In genomic region chr5:79976759-79977515, GRCh38 we compare ENCODE assay signal across 26 cellular contexts.
"Had no signal": no experiment of that assay in that cellular context is flagged by ENCODE, and none has a peak within 500 bp of the region (broad histone marks: within the 10 kb centered on the region; RNA-seq: fewer than 3 reads in every experiment).

No MANE protein-coding gene starts in this region.

- H3K9ac ChIP-seq: SK-N-SH had no signal

- H3K27ac Mint-ChIP-seq: activated CD8-positive, alpha-beta memory T cell treated with anti-CD3 and anti-CD28 coated beads, Interleukin-2, amount 10 ng/mL, durations not matched to agents 7 days and 5 days; activated T-cell treated with anti-CD3 and anti-CD28 coated beads, Interleukin-2, amount 50 U/mL, for 24 hours; activated T-helper 17 cell treated with anti-CD3 and anti-CD28 coated beads, Interleukin-2, amount 50 U/mL, for 72 hours; brain had no signal

- H3K4me3 ChIP-seq: Peyer's patch, SJCRH30 had no signal

- ATAC-seq: activated CD8-positive, alpha-beta memory T cell treated with anti-CD3 and anti-CD28 coated beads, Interleukin-2, amount 10 ng/mL, durations not matched to agents 7 days and 5 days; activated T-helper 17 cell treated with anti-CD3 and anti-CD28 coated beads, Interleukin-2, amount 50 U/mL, for 72 hours had no signal

- H3K4me1 Mint-ChIP-seq: central memory CD8-positive, alpha-beta T cell had no signal

- DNase-seq: activated CD4-positive, CD25-positive, alpha-beta regulatory T cell; activated CD8-positive, alpha-beta memory T cell treated with anti-CD3 and anti-CD28 coated beads, Interleukin-2, amount 10 ng/mL, durations not matched to agents 7 days and 5 days; activated gamma-delta T cell treated with Interleukin-2 at 50 U/mL for 16 hours; activated naive CD4-positive, alpha-beta T cell treated with anti-CD3 and anti-CD28 coated beads, Interleukin-2, amount 50 U/mL, for 16 hours; activated T-cell treated with anti-CD3 and anti-CD28 coated beads, Interleukin-2, amount 50 U/mL, for 24 hours; amygdala; MM.1S; NCI-H1105; NCI-H1436; NCI-H1694 treated with DMSO at 0.1 percent for 48 hours; NCI-H2029 treated with DMSO at 0.1 percent for 48 hours; NCI-H345; NCI-H510A; NCI-H526 treated with DMSO at 0.1 percent for 48 hours; NCI-H82; NK-92 treated with Interleukin-12 subunit alpha and Interleukin-12 subunit beta, amount 100 ng/mL, for 24 hours; Peyer's patch; Right ventricle myocardium superior; SJCRH30; SK-N-SH; T-helper 1 cell had no signal

- H3K9me3 ChIP-seq: Peyer's patch, SJCRH30, SK-N-SH had no signal

- H3K27me3 Mint-ChIP-seq: activated CD8-positive, alpha-beta memory T cell treated with anti-CD3 and anti-CD28 coated beads, Interleukin-2, amount 10 ng/mL, durations not matched to agents 7 days and 5 days; activated T-cell treated with anti-CD3 and anti-CD28 coated beads, Interleukin-2, amount 50 U/mL, for 24 hours; activated T-helper 17 cell treated with anti-CD3 and anti-CD28 coated beads, Interleukin-2, amount 50 U/mL, for 72 hours; central memory CD8-positive, alpha-beta T cell had no signal

- H3K4me3 Mint-ChIP-seq: activated CD8-positive, alpha-beta memory T cell treated with anti-CD3 and anti-CD28 coated beads, Interleukin-2, amount 10 ng/mL, durations not matched to agents 7 days and 5 days; activated T-cell treated with anti-CD3 and anti-CD28 coated beads, Interleukin-2, amount 50 U/mL, for 24 hours; activated T-helper 17 cell treated with anti-CD3 and anti-CD28 coated beads, Interleukin-2, amount 50 U/mL, for 72 hours; brain; central memory CD8-positive, alpha-beta T cell had no signal

- H3K4me2 ChIP-seq: SK-N-SH had no signal

- H3K27ac ChIP-seq: Peyer's patch, RWPE1, SJCRH30, VCaP had no signal

- H3K27me3 ChIP-seq: Peyer's patch, SJCRH30 had no signal

- H3K9me3 Mint-ChIP-seq: activated T-cell treated with anti-CD3 and anti-CD28 coated beads, Interleukin-2, amount 50 U/mL, for 24 hours; activated T-helper 17 cell treated with anti-CD3 and anti-CD28 coated beads, Interleukin-2, amount 50 U/mL, for 72 hours; brain; central memory CD8-positive, alpha-beta T cell had no signal

- H3K4me1 ChIP-seq: Peyer's patch had no signal
